In the genomic region with DNA sequence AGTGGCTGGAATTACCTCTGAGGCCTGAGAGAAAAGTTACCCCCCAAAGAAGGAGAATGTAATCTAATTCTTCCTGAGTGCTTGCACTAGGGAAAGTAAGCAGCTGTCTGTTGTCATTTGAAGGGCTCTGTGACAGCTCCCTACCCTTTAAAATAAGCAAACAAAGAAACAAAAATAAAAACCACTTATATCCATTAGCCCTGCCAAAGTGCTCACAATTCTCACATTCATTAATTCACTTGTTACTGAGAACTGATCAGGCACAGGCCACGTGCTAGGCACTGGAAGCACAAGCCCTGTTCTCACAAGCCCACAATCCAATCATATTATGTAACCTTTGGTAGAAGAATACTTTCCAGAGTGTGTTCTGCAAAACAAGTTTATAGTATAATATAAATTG, we compare ENCODE assay signal across 27 cellular contexts.
DNase-seq lines count a peak whose midpoint lies in the region; ATAC-seq, FAIRE-seq and TF ChIP-seq lines count a peak whose summit lies in the region.
"Had no signal": no experiment of that assay in that cellular context is flagged by ENCODE, and none has a peak within 500 bp of the region (broad histone marks: within the 10 kb centered on the region; RNA-seq: fewer than 3 reads in every experiment).

No MANE protein-coding gene starts in this region.

- DNase-seq in HepG2 (ENCODE audit: low spot score), result no peak
- DNase-seq in right lobe of liver, result no peak
- peak; percentile 95 for DNase-seq in NCI-H2107 treated with DMSO at 0.1 percent for 48 hours (lab: John Stamatoyannopoulos, UW; ENCODE audit: unreplicated experiment)
- peak in 1 of 5 donors; percentile 52 for DNase-seq in heart left ventricle
- no peak for DNase-seq in posterior vena cava (ENCODE audit: low spot score)
- DNase-seq in foreskin keratinocyte, result no peak
- DNase-seq in GM13976 (ENCODE audit: low spot score), result no peak
- DNase-seq: ACHN; activated CD4-positive, alpha-beta T cell treated with anti-CD3 and anti-CD28 coated beads, Interleukin-2, amount 50 U/mL, for 48 hours; activated CD8-positive, alpha-beta memory T cell treated with anti-CD3 and anti-CD28 coated beads, Interleukin-2, amount 50 U/mL, for 4 hours; activated naive CD4-positive, alpha-beta T cell treated with anti-CD3 and anti-CD28 coated beads, Interleukin-2, amount 10 ng/mL, durations not matched to agents 7 days and 5 days; DND-41; effector CD4-positive, alpha-beta T cell; glutamatergic neuron; kidney; NCI-H146; NCI-H526 treated with DMSO at 0.1 percent for 48 hours; sigmoid colon; stimulated activated naive B cell treated with anti-CD40 and anti-IgM and Interleukin-4, amounts not matched to agents 10 μg/mL and 1 μg/mL and 100 μg/mL, for 72 hours; upper lobe of right lung had no signal

- no peaks in the 10 kb centered on the region for H3K79me2 ChIP-seq in HepG2 (ENCODE audit: insufficient read depth, low read length)
- H3K79me2 ChIP-seq: parathyroid adenoma had no signal

- no peak for TF ChIP-seq RAD21 in HepG2 (CRISPR knock-in tag; IDR thresholded peaks at IDR 0.05)

- ATAC-seq in HepG2 (no peak), right lobe of liver (no peak), heart left ventricle (peak; percentile 34 to 71 (median 58)), foreskin keratinocyte (no peak), GM19455 (IDR thresholded peaks at IDR 0.05; ENCODE audit: unreplicated experiment) (no peak)
- ATAC-seq: activated CD4-positive, CD25-positive, alpha-beta regulatory T cell treated with anti-CD3 and anti-CD28 coated beads, Interleukin-2, amount 50 U/mL, for 24 hours; GM23338; stimulated activated naive B cell treated with anti-CD40 and anti-IgM and Interleukin-4, amounts not matched to agents 10 μg/mL and 1 μg/mL and 100 μg/mL, for 72 hours; upper lobe of right lung had no signal

- H3K9me3 ChIP-seq in HepG2 (ENCODE audit: low read length) (no peaks in the 10 kb centered on the region), right lobe of liver (no peaks in the 10 kb centered on the region), heart left ventricle (no peaks in the 10 kb centered on the region)
- H3K9me3 ChIP-seq: BLaER1, sigmoid colon, upper lobe of right lung had no signal

- H3K4me3 ChIP-seq in HepG2 (replicated peaks in 1 of 3; ENCODE audit: insufficient read depth in 1 of 3, low read depth in 2 of 3, low read length in 3 of 3) (no peak overlapping the region), right lobe of liver (no peak overlapping the region), heart left ventricle (no peak overlapping the region)
- H3K4me3 ChIP-seq: BLaER1, GM23338, sigmoid colon, upper lobe of right lung had no signal

- WGBS in HepG2 (ENCODE audit: low lambda C conversion rate), result 72% methylated on average over 1 of the region's 1 CpG
- 64% methylated on average over 1 of the region's 1 CpG for WGBS in right lobe of liver (ENCODE audit: insufficient coverage, low coverage, low lambda C conversion rate, missing lambda C conversion rate)
- WGBS in heart left ventricle, 4 donors, result 19 to 42% (median 25%) methylated on average over 1 of the region's 1 CpG

- TF ChIP-seq POLR2A in HepG2 (IDR thresholded peaks at IDR 0.05; ENCODE audit: insufficient read depth in 1 of 2, low read depth in 2 of 2, low read length in 2 of 2), result no peak
- TF ChIP-seq POLR2A in right lobe of liver (IDR thresholded peaks at IDR 0.05), result no peak
- no peak for TF ChIP-seq POLR2A in heart left ventricle (IDR thresholded peaks at IDR 0.05)

- intact Hi-C loops in HepG2 (cut with micrococcal nuclease; ENCODE audit: unreplicated experiment) (loop anchor here (10.0 kb wide), 2 partner anchors 99 to 151 kb away; no protein-coding TSS in a partner anchor), right lobe of liver (cut with DNase I) (no loop called here), heart left ventricle (cut with DNase I) (loop anchor here in 7 of 10 donors (10.0 kb wide), 3 partner anchors 209 to 1089 kb away; no protein-coding TSS in a partner anchor), posterior vena cava (cut with DNase I) (no loop called here)

- no peak for FAIRE-seq in HepG2 (lab: Jason Lieb, UNC)
- FAIRE-seq: colon, kidney had no signal

- no peak overlapping the region for H2AFZ ChIP-seq in HepG2 (ENCODE audit: low read length)
- H2AFZ ChIP-seq: GM23338, parathyroid adenoma had no signal

- H3K27ac ChIP-seq in HepG2 (ENCODE audit: extremely low read length, insufficient read depth, low read length) (peak overlapping the region; percentile 22), right lobe of liver (no peak overlapping the region), heart left ventricle (peak overlapping the region in 6 of 12 donors; percentile 8 to 34 (median 24)), foreskin keratinocyte (no peak overlapping the region)
- H3K27ac ChIP-seq: BLaER1, epithelial cell of prostate, parathyroid adenoma, sigmoid colon, upper lobe of right lung had no signal

- CTCF ChIA-PET in HepG2 (lab: Yijun Ruan, JAX; ENCODE audit: low intra/inter-chr PET ratio, low total read pairs), result no interaction called here

- TF ChIP-seq EP300 in HepG2 (IDR thresholded peaks at IDR 0.05; ENCODE audit: low read depth in 2 of 2, low read length in 2 of 2) (no peak), HepG2 (CRISPR knock-in tag; IDR thresholded peaks at IDR 0.05; ENCODE audit: borderline replicate concordance) (no peak)

- no peak overlapping the region for H3K4me2 ChIP-seq in HepG2 (ENCODE audit: low read depth, low read length)
- H3K4me2 ChIP-seq: BLaER1, GM23338 had no signal

- POLR2A ChIA-PET in HepG2 (lab: Yijun Ruan, JAX), result interaction anchor here (0.6 to 1.2 kb wide), 2 partner anchors 103 to 240 kb away, joined by 3 to 7 read pairs; a partner anchor contains a TSS

- H3K36me3 ChIP-seq in HepG2 (replicated peaks in 1 of 2; ENCODE audit: control insufficient read depth in 1 of 2, insufficient read depth in 2 of 2, low read length in 2 of 2) (no peaks in the 10 kb centered on the region), right lobe of liver (no peaks in the 10 kb centered on the region), heart left ventricle (no peaks in the 10 kb centered on the region)
- H3K36me3 ChIP-seq: BLaER1, sigmoid colon, upper lobe of right lung had no signal

- no TSS peak for BruUV-seq in HepG2 (replicated peaks; lab: Mats Ljungman, UMichigan)

- no peaks in the 10 kb centered on the region for H3K27me3 ChIP-seq in HepG2 (ENCODE audit: control insufficient read depth in 1 of 2, insufficient read depth in 2 of 2, low read length in 2 of 2)
- no peaks in the 10 kb centered on the region for H3K27me3 ChIP-seq in right lobe of liver
- H3K27me3 ChIP-seq in heart left ventricle, result no peaks in the 10 kb centered on the region
- H3K27me3 ChIP-seq in foreskin keratinocyte, result no peaks in the 10 kb centered on the region
- H3K27me3 ChIP-seq: BLaER1, sigmoid colon, upper lobe of right lung had no signal

- peaks cover 40% of the 10 kb centered on the region for H3K4me1 ChIP-seq in HepG2 (ENCODE audit: insufficient read depth, low read length)
- no peaks in the 10 kb centered on the region for H3K4me1 ChIP-seq in right lobe of liver
- peaks cover 0 to 19% (median 8%) of the 10 kb centered on the region in 12 donors for H3K4me1 ChIP-seq in heart left ventricle
- no peaks in the 10 kb centered on the region for H3K4me1 ChIP-seq in foreskin keratinocyte
- H3K4me1 ChIP-seq: BLaER1, parathyroid adenoma, upper lobe of right lung had no signal

- no peaks in the 10 kb centered on the region for H4K20me1 ChIP-seq in HepG2 (ENCODE audit: insufficient read depth, low read length)
- H4K20me1 ChIP-seq: BLaER1 had no signal

- H3K9ac ChIP-seq in HepG2 (ENCODE audit: insufficient read depth, low read depth, low read length), result no peak overlapping the region
- H3K9ac ChIP-seq: BLaER1, parathyroid adenoma had no signal

- in situ Hi-C loops in HepG2 (cut with HindIII; ENCODE audit: extremely low pct_ligation_motif_present, low pct_unique_long_range_greater_than_20kb) (loop anchor here (25.0 kb wide), 1 partner anchor 1076 kb away; a partner anchor contains a TSS), GM13976 (cut with MboI; ENCODE audit: low sequenced_read_pairs, unreplicated experiment) (no loop called here)

- TF ChIP-seq CTCF in HepG2 (CRISPR knock-in tag; IDR thresholded peaks at IDR 0.05), result no peak
- no peak for TF ChIP-seq CTCF in right lobe of liver (IDR thresholded peaks at IDR 0.05)
- no peak for TF ChIP-seq CTCF in heart left ventricle (IDR thresholded peaks at IDR 0.05)
- TF ChIP-seq CTCF in foreskin keratinocyte (conservative IDR thresholded peaks at IDR 0.05), result no peak
- TF ChIP-seq CTCF in GM13976 (IDR thresholded peaks at IDR 0.05; ENCODE audit: borderline replicate concordance, control extremely low read depth, extremely low read depth, insufficient read depth, missing control alignments), result no peak

TF ChIP-seq in HepG2, 621 proteins besides CTCF, POLR2A, EP300 and RAD21:
- TF ChIP-seq, protein P1, sequence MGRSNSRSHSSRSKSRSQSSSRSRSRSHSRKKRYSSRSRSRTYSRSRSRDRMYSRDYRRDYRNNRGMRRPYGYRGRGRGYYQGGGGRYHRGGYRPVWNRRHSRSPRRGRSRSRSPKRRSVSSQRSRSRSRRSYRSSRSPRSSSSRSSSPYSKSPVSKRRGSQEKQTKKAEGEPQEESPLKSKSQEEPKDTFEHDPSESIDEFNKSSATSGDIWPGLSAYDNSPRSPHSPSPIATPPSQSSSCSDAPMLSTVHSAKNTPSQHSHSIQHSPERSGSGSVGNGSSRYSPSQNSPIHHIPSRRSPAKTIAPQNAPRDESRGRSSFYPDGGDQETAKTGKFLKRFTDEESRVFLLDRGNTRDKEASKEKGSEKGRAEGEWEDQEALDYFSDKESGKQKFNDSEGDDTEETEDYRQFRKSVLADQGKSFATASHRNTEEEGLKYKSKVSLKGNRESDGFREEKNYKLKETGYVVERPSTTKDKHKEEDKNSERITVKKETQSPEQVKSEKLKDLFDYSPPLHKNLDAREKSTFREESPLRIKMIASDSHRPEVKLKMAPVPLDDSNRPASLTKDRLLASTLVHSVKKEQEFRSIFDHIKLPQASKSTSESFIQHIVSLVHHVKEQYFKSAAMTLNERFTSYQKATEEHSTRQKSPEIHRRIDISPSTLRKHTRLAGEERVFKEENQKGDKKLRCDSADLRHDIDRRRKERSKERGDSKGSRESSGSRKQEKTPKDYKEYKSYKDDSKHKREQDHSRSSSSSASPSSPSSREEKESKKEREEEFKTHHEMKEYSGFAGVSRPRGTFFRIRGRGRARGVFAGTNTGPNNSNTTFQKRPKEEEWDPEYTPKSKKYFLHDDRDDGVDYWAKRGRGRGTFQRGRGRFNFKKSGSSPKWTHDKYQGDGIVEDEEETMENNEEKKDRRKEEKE (IDR thresholded peaks at IDR 0.05), result no peak
- TF ChIP-seq, protein P2, sequence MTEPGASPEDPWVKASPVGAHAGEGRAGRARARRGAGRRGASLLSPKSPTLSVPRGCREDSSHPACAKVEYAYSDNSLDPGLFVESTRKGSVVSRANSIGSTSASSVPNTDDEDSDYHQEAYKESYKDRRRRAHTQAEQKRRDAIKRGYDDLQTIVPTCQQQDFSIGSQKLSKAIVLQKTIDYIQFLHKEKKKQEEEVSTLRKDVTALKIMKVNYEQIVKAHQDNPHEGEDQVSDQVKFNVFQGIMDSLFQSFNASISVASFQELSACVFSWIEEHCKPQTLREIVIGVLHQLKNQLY (CRISPR knock-in tag; IDR thresholded peaks at IDR 0.05), result peak; percentile 26; the same call in 1 of the 2 replicates
- no peak for TF ChIP-seq PCBP1 (IDR thresholded peaks at IDR 0.05; ENCODE audit: borderline replicate concordance, low read depth, low read length)

Comparison
In these comparisons a context has a peak if more than half of its experiments do, and no peak if none do; other contexts are left out.
1. intact Hi-C loops: an anchor here in HepG2 (10.0 kb wide) and heart left ventricle (10.0 kb wide); none called in right lobe of liver and posterior vena cava.
2. ATAC-seq: peak in heart left ventricle (4 of 4); none in HepG2 (single experiment), right lobe of liver (0 of 4), foreskin keratinocyte (single experiment) and GM19455 (single experiment).